Comparison of ENCODE assay signal across 12 cellular contexts in the genomic region with DNA sequence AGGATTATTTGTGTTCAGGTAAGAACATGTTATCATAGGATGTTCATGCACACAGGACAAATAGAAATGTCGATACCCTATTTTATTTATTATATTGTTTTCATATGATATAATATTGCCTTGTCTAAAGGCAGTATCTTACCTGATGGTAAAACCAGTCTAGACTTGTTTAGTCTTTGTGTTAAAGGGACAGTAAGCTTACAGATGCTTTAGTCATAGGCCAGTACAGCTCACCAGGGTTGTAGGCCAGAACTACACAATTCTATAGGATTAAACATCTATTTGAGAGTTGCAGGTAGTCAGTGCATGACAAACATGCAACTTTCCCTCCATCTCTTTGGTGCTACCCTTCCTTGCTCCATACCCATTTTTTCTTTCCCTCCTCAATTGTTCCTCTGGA.
A peak's percentile ranks its signal among the peaks of the same experiment; 100 is the strongest.
DNase-seq lines count a peak whose midpoint lies in the region; FAIRE-seq and TF ChIP-seq lines count a peak whose summit lies in the region.
"Had no signal": no experiment of that assay in that cellular context is flagged by ENCODE, and none has a peak within 500 bp of the region (broad histone marks: within the 10 kb centered on the region; RNA-seq: fewer than 3 reads in every experiment).

No MANE protein-coding gene starts in this region.

- no peaks in the 10 kb centered on the region for H3K79me2 ChIP-seq in hepatocyte
- H3K79me2 ChIP-seq in trophoblast cell (ENCODE audit: control insufficient read depth, insufficient read depth, low read length, poor library complexity) = no peaks in the 10 kb centered on the region

- H3K9me3 Mint-ChIP-seq in brain = no peaks in the 10 kb centered on the region

- POLR2A ChIA-PET in HEK293 (lab: Yijun Ruan, JAX) = no interaction called here

- H3K27me3 Mint-ChIP-seq in brain = no peaks in the 10 kb centered on the region

- H3K27ac ChIP-seq in HEK293 (ENCODE audit: extremely low read depth, low read depth, low read length) (peak overlapping the region; percentile 17; the same call in 1 of the 2 replicates), hepatocyte (peak overlapping the region; percentile 41), trophoblast cell (ENCODE audit: low read depth, low read length) (peak overlapping the region; percentile 83), kidney (ENCODE audit: low read depth in 2 of 2, low read length in 2 of 2) (no peak overlapping the region)

- H3K4me3 ChIP-seq in HEK293 (ENCODE audit: low read depth, low read length) (no peak overlapping the region), hepatocyte (no peak overlapping the region), trophoblast cell (ENCODE audit: low read depth, low read length) (no peak overlapping the region), kidney (ENCODE audit: low read length in 2 of 2) (no peak overlapping the region)

- TF ChIP-seq CTCF in HEK293 (tag by site-specific recombination; IDR thresholded peaks at IDR 0.05) = no peak
- TF ChIP-seq CTCF in brain (conservative IDR thresholded peaks at IDR 0.05) = no peak
- no peak for TF ChIP-seq CTCF in hepatocyte (IDR thresholded peaks at IDR 0.05; ENCODE audit: poor library complexity)
- TF ChIP-seq CTCF in kidney (IDR thresholded peaks at IDR 0.05; ENCODE audit: borderline replicate concordance, extremely low read depth, insufficient read depth) = no peak

- H3K79me1 ChIP-seq in trophoblast cell (ENCODE audit: low read length) = no peaks in the 10 kb centered on the region

- no peak overlapping the region for H3K23ac ChIP-seq in trophoblast cell (ENCODE audit: low read length)

- no peak overlapping the region for H3K4me2 ChIP-seq in hepatocyte
- H3K4me2 ChIP-seq in trophoblast cell (ENCODE audit: low read length) = no peak overlapping the region

- no peak overlapping the region for H2AK5ac ChIP-seq in trophoblast cell (ENCODE audit: low read length)

- H3K4me1 Mint-ChIP-seq in brain = peaks cover 79% of the 10 kb centered on the region
- H3K4me1 Mint-ChIP-seq: CD14-positive monocyte had no signal

- H3K9ac ChIP-seq in trophoblast cell (ENCODE audit: low read length) = no peak overlapping the region
- no peak overlapping the region for H3K9ac ChIP-seq in kidney (ENCODE audit: low read length in 2 of 2)

- no peaks in the 10 kb centered on the region for H3K27me3 ChIP-seq in hepatocyte
- no peaks in the 10 kb centered on the region for H3K27me3 ChIP-seq in trophoblast cell (ENCODE audit: insufficient read depth, low read length)

- H4K20me1 ChIP-seq in hepatocyte (ENCODE audit: insufficient read depth, poor library complexity, severe bottlenecking) = no peaks in the 10 kb centered on the region

- CTCF ChIA-PET in HEK293 (lab: Yijun Ruan, JAX) = no interaction called here

- no peak overlapping the region for H4K12ac ChIP-seq in trophoblast cell (ENCODE audit: low read depth, low read length)

- peak overlapping the region in 4 of 5 experiments; percentile 7 to 97 (median 90) for H3K27ac Mint-ChIP-seq in brain
- H3K27ac Mint-ChIP-seq: CD14-positive monocyte had no signal

- no peak for DNase-seq in hepatocyte (ENCODE audit: low spot score)
- no peak for DNase-seq in trophoblast cell
- no peak for DNase-seq in SIG-M5 (lab: John Stamatoyannopoulos, UW)
- no peak for DNase-seq in NCI-H187 (lab: John Stamatoyannopoulos, UW)
- DNase-seq in NCI-H2081 treated with DMSO at 0.1 percent for 48 hours (lab: John Stamatoyannopoulos, UW) = no peak
- no peak for DNase-seq in kidney
- DNase-seq: AML-193, PC-3 had no signal

- peaks cover 13% of the 10 kb centered on the region for H3K4me1 ChIP-seq in HEK293 (ENCODE audit: control insufficient read depth, insufficient read depth, low read length)
- H3K4me1 ChIP-seq in hepatocyte (ENCODE audit: insufficient read depth) = peaks cover 12% of the 10 kb centered on the region
- peaks cover 0 to 6% of the 10 kb centered on the region in 2 experiments for H3K4me1 ChIP-seq in trophoblast cell (ENCODE audit: control insufficient read depth in 1 of 2, insufficient read depth in 2 of 2, low read length in 2 of 2)
- no peaks in the 10 kb centered on the region for H3K4me1 ChIP-seq in kidney (ENCODE audit: control insufficient read depth in 1 of 2, insufficient read depth in 1 of 2, low read depth in 1 of 2, low read length in 2 of 2)

- FAIRE-seq in kidney (lab: Jason Lieb, UNC) = no peak
- FAIRE-seq: HTR-8/SVneo had no signal

- no peak overlapping the region for H3K18ac ChIP-seq in trophoblast cell (ENCODE audit: low read length)

- H3K36me3 ChIP-seq in HEK293 (ENCODE audit: control insufficient read depth in 2 of 2, insufficient read depth in 1 of 2, low read length in 2 of 2) (no peaks in the 10 kb centered on the region), hepatocyte (replicated peaks; ENCODE audit: insufficient read depth, low read depth) (no peaks in the 10 kb centered on the region), trophoblast cell (ENCODE audit: control insufficient read depth in 1 of 2, insufficient read depth in 2 of 2, low read length in 2 of 2) (no peaks in the 10 kb centered on the region), kidney (ENCODE audit: control insufficient read depth in 1 of 2, insufficient read depth in 2 of 2, low read length in 2 of 2) (no peaks in the 10 kb centered on the region)

- no peak overlapping the region for H4K8ac ChIP-seq in trophoblast cell (ENCODE audit: low read depth, low read length)

- H4K91ac ChIP-seq in trophoblast cell (ENCODE audit: low read depth, low read length) = no peak overlapping the region

- peaks cover 2% of the 10 kb centered on the region for H3K36me3 Mint-ChIP-seq in brain
- H3K36me3 Mint-ChIP-seq: CD14-positive monocyte had no signal

- H2AFZ ChIP-seq in hepatocyte (no peak overlapping the region), trophoblast cell (ENCODE audit: insufficient read depth, low read length, poor library complexity) (no peak overlapping the region)

- H3K9me3 ChIP-seq in HEK293 (ENCODE audit: control insufficient read depth, insufficient read depth, low read depth, low read length) = no peaks in the 10 kb centered on the region
- no peaks in the 10 kb centered on the region for H3K9me3 ChIP-seq in hepatocyte (ENCODE audit: low read depth)
- H3K9me3 ChIP-seq in trophoblast cell (ENCODE audit: insufficient read depth, low read depth, low read length) = no peaks in the 10 kb centered on the region
- H3K9me3 ChIP-seq in kidney (ENCODE audit: control insufficient read depth in 1 of 2, low read length in 2 of 2) = no peaks in the 10 kb centered on the region

- 100% methylated on average over 1 of the region's 1 CpG for WGBS in hepatocyte (ENCODE audit: low lambda C conversion rate, missing lambda C conversion rate)
- WGBS in trophoblast cell (ENCODE audit: extremely low coverage, insufficient coverage, insufficient read length) = no CpG with 5 or more reads among the region's 1 CpG

- H2BK5ac ChIP-seq in trophoblast cell (ENCODE audit: low read depth, low read length, poor library complexity) = no peak overlapping the region

- peak overlapping the region in 2 of 5 experiments; percentile 12 to 77 for H3K4me3 Mint-ChIP-seq in brain
- H3K4me3 Mint-ChIP-seq: CD14-positive monocyte had no signal

- H3K14ac ChIP-seq in trophoblast cell (ENCODE audit: low read length) = no peak overlapping the region

- no peak overlapping the region for H2BK120ac ChIP-seq in trophoblast cell (ENCODE audit: insufficient read depth, low read length, poor library complexity)

- H2BK12ac ChIP-seq in trophoblast cell (ENCODE audit: low read length) = no peak overlapping the region

- intact Hi-C loops in kidney (cut with DNase I) = no loop called here

- H3K9me2 ChIP-seq in hepatocyte (replicated peaks; ENCODE audit: insufficient read depth) = no peaks in the 10 kb centered on the region

- no peak overlapping the region for H3K4ac ChIP-seq in trophoblast cell (ENCODE audit: low read depth, low read length)

TF ChIP-seq in HEK293, 187 proteins besides CTCF, POLR2A, EP300 and RAD21:
- TF ChIP-seq OVOL3 (tag by site-specific recombination; IDR thresholded peaks at IDR 0.05) (no peak), ZNF626 (tag by site-specific recombination; IDR thresholded peaks at IDR 0.05) (no peak), ZNF555 (tag by site-specific recombination; conservative IDR thresholded peaks at IDR 0.05) (no peak)
- TF ChIP-seq, protein P1, sequence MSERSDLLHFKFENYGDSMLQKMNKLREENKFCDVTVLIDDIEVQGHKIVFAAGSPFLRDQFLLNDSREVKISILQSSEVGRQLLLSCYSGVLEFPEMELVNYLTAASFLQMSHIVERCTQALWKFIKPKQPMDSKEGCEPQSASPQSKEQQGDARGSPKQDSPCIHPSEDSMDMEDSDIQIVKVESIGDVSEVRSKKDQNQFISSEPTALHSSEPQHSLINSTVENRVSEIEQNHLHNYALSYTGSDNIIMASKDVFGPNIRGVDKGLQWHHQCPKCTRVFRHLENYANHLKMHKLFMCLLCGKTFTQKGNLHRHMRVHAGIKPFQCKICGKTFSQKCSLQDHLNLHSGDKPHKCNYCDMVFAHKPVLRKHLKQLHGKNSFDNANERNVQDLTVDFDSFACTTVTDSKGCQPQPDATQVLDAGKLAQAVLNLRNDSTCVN (tag by site-specific recombination; optimal IDR thresholded peaks at IDR 0.05) = no peak
- TF ChIP-seq, protein P2, sequence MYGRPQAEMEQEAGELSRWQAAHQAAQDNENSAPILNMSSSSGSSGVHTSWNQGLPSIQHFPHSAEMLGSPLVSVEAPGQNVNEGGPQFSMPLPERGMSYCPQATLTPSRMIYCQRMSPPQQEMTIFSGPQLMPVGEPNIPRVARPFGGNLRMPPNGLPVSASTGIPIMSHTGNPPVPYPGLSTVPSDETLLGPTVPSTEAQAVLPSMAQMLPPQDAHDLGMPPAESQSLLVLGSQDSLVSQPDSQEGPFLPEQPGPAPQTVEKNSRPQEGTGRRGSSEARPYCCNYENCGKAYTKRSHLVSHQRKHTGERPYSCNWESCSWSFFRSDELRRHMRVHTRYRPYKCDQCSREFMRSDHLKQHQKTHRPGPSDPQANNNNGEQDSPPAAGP (tag by site-specific recombination; IDR thresholded peaks at IDR 0.05) = no peak
TF ChIP-seq in HEK293: peak in this region for 0.

Comparison
In these comparisons a context has a peak if more than half of its experiments do, and no peak if none do; other contexts are left out.
1. H3K27ac ChIP-seq: peak in HEK293 (single experiment), hepatocyte (single experiment) and trophoblast cell (single experiment); none in kidney (0 of 2).